In genomic region chr5:34970552-34970951, GRCh38 we compare ENCODE assay signal across 17 cellular contexts. TPM values are rescaled to one million over a fixed set of nuclear protein-coding genes. Genes with fewer than 3 reads are reported as not detected.
A peak's percentile ranks its signal among the peaks of the same experiment; 100 is the strongest.
DNase-seq lines count a peak whose midpoint lies in the region; ATAC-seq and TF ChIP-seq lines count a peak whose summit lies in the region.
"Had no signal": no experiment of that assay in that cellular context is flagged by ENCODE, and none has a peak within 500 bp of the region (broad histone marks: within the 10 kb centered on the region; RNA-seq: fewer than 3 reads in every experiment).

No MANE protein-coding gene starts in this region.

- no peak overlapping the region for H3K4me3 ChIP-seq in fibroblast of mammary gland (ENCODE audit: control insufficient read depth, low read depth, low read length)
- no peak overlapping the region for H3K4me3 ChIP-seq in brain microvascular endothelial cell (ENCODE audit: low read depth, low read length)
- H3K4me3 ChIP-seq: GM23248, HAP-1 had no signal

- no peaks in the 10 kb centered on the region for H3K27me3 Mint-ChIP-seq in neural crest cell (ENCODE audit: low read depth)
- H3K27me3 Mint-ChIP-seq: CD4-positive, CD25-positive, alpha-beta regulatory T cell had no signal

- no peaks in the 10 kb centered on the region for H3K36me3 ChIP-seq in brain microvascular endothelial cell (replicated peaks)
- H3K36me3 ChIP-seq: BE2C, HAP-1 had no signal

- TF ChIP-seq CTCF in fibroblast of mammary gland (conservative IDR thresholded peaks at IDR 0.05; ENCODE audit: control insufficient read depth, insufficient read depth, low read depth, low read length) (no peak), neural crest cell (conservative IDR thresholded peaks at IDR 0.05) (no peak), brain microvascular endothelial cell (IDR thresholded peaks at IDR 0.05; ENCODE audit: low read depth, low read length, missing control alignments) (no peak)

- DNase-seq in fibroblast of mammary gland (ENCODE audit: low read depth): peak; percentile 11
- DNase-seq in neural crest cell (ENCODE audit: low read depth, low spot score): no peak
- no peak for DNase-seq in activated CD4-positive, alpha-beta T cell treated with anti-CD3 and anti-CD28 coated beads for 1 hour
- DNase-seq in brain microvascular endothelial cell: no peak
- no peak for DNase-seq in SIG-M5 (lab: John Stamatoyannopoulos, UW)
- DNase-seq: ACHN; BE2C; C1 segment of cervical spinal cord; CD4-positive, CD25-positive, alpha-beta regulatory T cell; CD8-positive, alpha-beta memory T cell; COR-L47; GM23248 had no signal

- in situ Hi-C loops in brain microvascular endothelial cell (cut with HindIII; ENCODE audit: low pct_ligation_motif_present, low sequenced_read_pairs): no loop called here

- no peak overlapping the region for H3K4me3 Mint-ChIP-seq in neural crest cell
- H3K4me3 Mint-ChIP-seq: CD4-positive, CD25-positive, alpha-beta regulatory T cell; CD8-positive, alpha-beta memory T cell had no signal

- H3K9me3 Mint-ChIP-seq in neural crest cell: peaks cover 8% of the 10 kb centered on the region

- peak; percentile 66 for ATAC-seq in GM18868 (IDR thresholded peaks at IDR 0.05; ENCODE audit: unreplicated experiment)
- ATAC-seq in HG03045 (IDR thresholded peaks at IDR 0.05; ENCODE audit: unreplicated experiment): peak; percentile 57
- no peak for ATAC-seq in GM18861 (IDR thresholded peaks at IDR 0.05; ENCODE audit: unreplicated experiment)

- H3K27me3 ChIP-seq in brain microvascular endothelial cell (replicated peaks): no peaks in the 10 kb centered on the region
- H3K27me3 ChIP-seq: BE2C had no signal

- no peak overlapping the region for H3K27ac ChIP-seq in brain microvascular endothelial cell
- H3K27ac ChIP-seq: GM23248, KMS-11 had no signal

- peaks cover 14% of the 10 kb centered on the region for H3K36me3 Mint-ChIP-seq in neural crest cell (ENCODE audit: low read depth)

- H3K4me1 Mint-ChIP-seq in neural crest cell: no peaks in the 10 kb centered on the region
- H3K4me1 Mint-ChIP-seq: CD4-positive, CD25-positive, alpha-beta regulatory T cell; CD8-positive, alpha-beta memory T cell had no signal

- peak overlapping the region; percentile 31 for H3K27ac Mint-ChIP-seq in neural crest cell (ENCODE audit: unreplicated experiment)
- H3K27ac Mint-ChIP-seq: CD8-positive, alpha-beta memory T cell had no signal

RNA-seq across cellular contexts. Expression of gene DNAJC21, which starts 41.2 kb away (rescaled TPM):
- total RNA-seq in neural crest cell: 46.2 and 51.9 TPM in 2 replicates

RNA-seq across cellular contexts. Expression of gene BRIX1, which starts 55.0 kb away (rescaled TPM):
- total RNA-seq in neural crest cell: 43.2 and 51.3 TPM in 2 replicates

RNA-seq across cellular contexts. Expression of gene RAD1, which starts 55.2 kb away (rescaled TPM):
- total RNA-seq in neural crest cell: 36.1 and 43.6 TPM in 2 replicates
